ENCODE assay signal across 1 cellular context in genomic region chr2:238267341-238267710, GRCh38.
TF ChIP-seq lines count a peak whose summit lies in the region.

No MANE protein-coding gene starts in this region.

TF ChIP-seq in IMR-90, 13 proteins besides CTCF, POLR2A, EP300 and RAD21:
- TF ChIP-seq USF2 (IDR thresholded peaks at IDR 0.05; ENCODE audit: low read depth, low read length) (no peak), RFX5 (IDR thresholded peaks at IDR 0.05; ENCODE audit: low read depth, low read length) (no peak), MXI1 (IDR thresholded peaks at IDR 0.05; ENCODE audit: borderline replicate concordance, low read depth, low read length) (no peak), SMC3 (IDR thresholded peaks at IDR 0.05; ENCODE audit: low read depth, low read length) (no peak), ELK1 (IDR thresholded peaks at IDR 0.05; ENCODE audit: borderline replicate concordance, low read depth, low read length) (no peak), MAZ (IDR thresholded peaks at IDR 0.05; ENCODE audit: borderline replicate concordance, low read depth, low read length) (no peak), MAFK (IDR thresholded peaks at IDR 0.05; ENCODE audit: low read depth, low read length) (no peak), RCOR1 (IDR thresholded peaks at IDR 0.05; ENCODE audit: insufficient replicate concordance, low read length) (no peak), CHD1 (IDR thresholded peaks at IDR 0.05; ENCODE audit: low read depth, low read length) (no peak)
